In the genomic region with DNA sequence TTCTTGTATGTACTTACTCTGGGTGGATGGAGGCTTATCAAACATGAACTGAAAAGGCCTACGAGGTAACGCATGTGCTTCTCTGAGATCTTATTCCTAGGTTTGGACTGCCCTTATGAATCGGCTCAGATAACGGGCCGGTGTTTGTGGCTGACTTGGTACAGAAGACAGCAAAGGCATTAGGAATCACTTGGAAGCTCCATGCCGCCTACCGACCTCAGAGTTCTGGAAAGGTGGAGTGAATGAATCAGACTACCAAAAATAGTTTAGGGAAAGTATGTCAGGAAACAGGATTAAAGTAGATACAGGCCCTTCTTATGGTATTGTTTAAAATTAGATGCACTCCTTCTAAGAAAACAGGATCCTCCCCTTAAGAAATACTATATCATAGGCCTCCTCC, we compare ENCODE assay signal across 35 cellular contexts.
DNase-seq lines count a peak whose midpoint lies in the region; ATAC-seq, FAIRE-seq and TF ChIP-seq lines count a peak whose summit lies in the region.
"Had no signal": no experiment of that assay in that cellular context is flagged by ENCODE, and none has a peak within 500 bp of the region (broad histone marks: within the 10 kb centered on the region; RNA-seq: fewer than 3 reads in every experiment).

No MANE protein-coding gene starts in this region.

- intact Hi-C loops in head of caudate nucleus (cut with DNase I), result no loop called here

- no peaks in the 10 kb centered on the region for H4K20me1 ChIP-seq in astrocyte (ENCODE audit: insufficient read depth, low read length)
- H4K20me1 ChIP-seq: BLaER1; BLaER1 treated with 17β-estradiol and CSF1 and Interleukin-3, amounts not matched to agents 10 nM and 100 nM had no signal

- H3K27ac ChIP-seq in astrocyte (ENCODE audit: low read depth, low read length), result no peak overlapping the region
- H3K27ac ChIP-seq: 22Rv1; A549; BLaER1; BLaER1 treated with 17β-estradiol and CSF1 and Interleukin-3, amounts not matched to agents 10 nM and 100 nM; C4-2B had no signal

- H3K36me3 Mint-ChIP-seq in astrocyte (ENCODE audit: low read depth, unreplicated experiment), result no peaks in the 10 kb centered on the region
- H3K36me3 Mint-ChIP-seq in nephron progenitor cell (ENCODE audit: low read depth), result no peaks in the 10 kb centered on the region
- H3K36me3 Mint-ChIP-seq in T-helper 17 cell (ENCODE audit: low read depth), result no peaks in the 10 kb centered on the region
- H3K36me3 Mint-ChIP-seq: CD14-positive monocyte; CD4-positive, alpha-beta memory T cell; CD4-positive, CD25-positive, alpha-beta regulatory T cell; CD8-positive, alpha-beta T cell had no signal

- no peak overlapping the region for H3K4me2 ChIP-seq in astrocyte (ENCODE audit: low read length)
- H3K4me2 ChIP-seq: A549; BLaER1; BLaER1 treated with 17β-estradiol and CSF1 and Interleukin-3, amounts not matched to agents 10 nM and 100 nM had no signal

- H3K4me1 Mint-ChIP-seq in astrocyte (ENCODE audit: low read depth, unreplicated experiment) (peaks cover 2% of the 10 kb centered on the region), nephron progenitor cell (no peaks in the 10 kb centered on the region), T-helper 17 cell (no peaks in the 10 kb centered on the region)
- H3K4me1 Mint-ChIP-seq: B cell; CD14-positive monocyte; CD4-positive, alpha-beta memory T cell; CD4-positive, CD25-positive, alpha-beta regulatory T cell; CD8-positive, alpha-beta memory T cell had no signal

- no peaks in the 10 kb centered on the region for H3K36me3 ChIP-seq in astrocyte (ENCODE audit: insufficient read depth, low read length)
- H3K36me3 ChIP-seq: BE2C; BLaER1; BLaER1 treated with 17β-estradiol and CSF1 and Interleukin-3, amounts not matched to agents 10 nM and 100 nM had no signal

- H3K4me3 ChIP-seq in astrocyte (ENCODE audit: insufficient read depth, low read depth, low read length), result no peak overlapping the region
- H3K4me3 ChIP-seq: A549; BLaER1; BLaER1 treated with 17β-estradiol and CSF1 and Interleukin-3, amounts not matched to agents 10 nM and 100 nM had no signal

- no peaks in the 10 kb centered on the region for H3K79me2 ChIP-seq in astrocyte (ENCODE audit: insufficient read depth, low read length)

- H3K9me3 ChIP-seq in astrocyte (ENCODE audit: insufficient read depth, low read depth, low read length) (no peaks in the 10 kb centered on the region), T-helper 17 cell (ENCODE audit: control insufficient read depth, low read length, poor library complexity, severe bottlenecking) (no peaks in the 10 kb centered on the region)
- H3K9me3 ChIP-seq: A549, BE2C, Caco-2 had no signal

- H3K9me3 Mint-ChIP-seq in astrocyte (ENCODE audit: unreplicated experiment), result peaks cover 11% of the 10 kb centered on the region
- H3K9me3 Mint-ChIP-seq in nephron progenitor cell, result peaks cover 5% of the 10 kb centered on the region

- no peak overlapping the region for H2AFZ ChIP-seq in astrocyte (ENCODE audit: low read depth, low read length)

- H3K27me3 Mint-ChIP-seq in astrocyte (ENCODE audit: low read depth, unreplicated experiment) (no peaks in the 10 kb centered on the region), nephron progenitor cell (ENCODE audit: low read depth, poor library complexity) (peaks cover 5% of the 10 kb centered on the region), T-helper 17 cell (no peaks in the 10 kb centered on the region)
- H3K27me3 Mint-ChIP-seq: B cell; CD4-positive, alpha-beta memory T cell; CD4-positive, alpha-beta T cell; CD4-positive, CD25-positive, alpha-beta regulatory T cell; CD8-positive, alpha-beta memory T cell had no signal

- no peak overlapping the region for H3K27ac Mint-ChIP-seq in astrocyte (ENCODE audit: unreplicated experiment)
- H3K27ac Mint-ChIP-seq in nephron progenitor cell, result no peak overlapping the region
- H3K27ac Mint-ChIP-seq in T-helper 17 cell, result no peak overlapping the region
- H3K27ac Mint-ChIP-seq: B cell; CD4-positive, alpha-beta memory T cell; CD4-positive, alpha-beta T cell; CD4-positive, CD25-positive, alpha-beta regulatory T cell; CD8-positive, alpha-beta memory T cell; CD8-positive, alpha-beta T cell had no signal

- no peak for FAIRE-seq in astrocyte (lab: Jason Lieb, UNC)
- FAIRE-seq: A204.1, A549, D721Med had no signal

- DNase-seq in astrocyte (ENCODE audit: low read depth), result peak; percentile 6
- DNase-seq in head of caudate nucleus, result peak in 37 of 42 donors; percentile 5 to 79 (median 46)
- peak; percentile 27 for DNase-seq in putamen (ENCODE audit: low spot score)
- no peak for DNase-seq in nephron progenitor cell
- no peak for DNase-seq in T-helper 17 cell
- no peak for DNase-seq in cerebellum (ENCODE audit: low spot score)
- DNase-seq: 8988T; ACHN; AML-193; BE2C; C1 segment of cervical spinal cord; Caco-2; Calu3; CD4-positive, alpha-beta memory T cell; CD4-positive, alpha-beta T cell; CD4-positive, CD25-positive, alpha-beta regulatory T cell; CD8-positive, alpha-beta memory T cell; CD8-positive, alpha-beta T cell; COR-L47; DMS 273 treated with DMSO at 0.1 percent for 48 hours; DMS153; DMS53; DMS79; DMS79 treated with DMSO at 0.1 percent for 48 hours; DND-41; EL had no signal

- no peak overlapping the region for H3K4me3 Mint-ChIP-seq in astrocyte (ENCODE audit: unreplicated experiment)
- no peak overlapping the region for H3K4me3 Mint-ChIP-seq in nephron progenitor cell
- H3K4me3 Mint-ChIP-seq in T-helper 17 cell, result no peak overlapping the region
- H3K4me3 Mint-ChIP-seq: B cell; CD14-positive monocyte; CD4-positive, alpha-beta memory T cell; CD4-positive, alpha-beta T cell; CD4-positive, CD25-positive, alpha-beta regulatory T cell; CD8-positive, alpha-beta memory T cell; CD8-positive, alpha-beta T cell had no signal

- no peak for ATAC-seq in T-helper 17 cell
- ATAC-seq: A549; CD8-positive, alpha-beta T cell had no signal

- H3K4me1 ChIP-seq in astrocyte (ENCODE audit: insufficient read depth, low read length), result no peaks in the 10 kb centered on the region
- H3K4me1 ChIP-seq: A549; BE2C; BLaER1; BLaER1 treated with 17β-estradiol and CSF1 and Interleukin-3, amounts not matched to agents 10 nM and 100 nM; Caco-2 had no signal

- H3K9ac ChIP-seq in astrocyte (ENCODE audit: low read length), result no peak overlapping the region
- H3K9ac ChIP-seq: BLaER1; BLaER1 treated with 17β-estradiol and CSF1 and Interleukin-3, amounts not matched to agents 10 nM and 100 nM had no signal

- H3K27me3 ChIP-seq in astrocyte (ENCODE audit: insufficient read depth, low read length), result no peaks in the 10 kb centered on the region
- H3K27me3 ChIP-seq: BE2C; BLaER1; BLaER1 treated with 17β-estradiol and CSF1 and Interleukin-3, amounts not matched to agents 10 nM and 100 nM had no signal

- TF ChIP-seq CTCF in astrocyte (IDR thresholded peaks at IDR 0.05; ENCODE audit: insufficient read depth, low read depth, low read length) (no peak), nephron progenitor cell (IDR thresholded peaks at IDR 0.05) (no peak)

Comparison
In these comparisons a context has a peak if more than half of its experiments do, and no peak if none do; other contexts are left out.
1. DNase-seq: peak in astrocyte (single experiment), head of caudate nucleus (37 of 42) and putamen (single experiment); none in nephron progenitor cell (single experiment), T-helper 17 cell (0 of 3) and cerebellum (single experiment).